In genomic region chr4:1183985-1184773, GRCh38 we compare ENCODE assay signal across 9 cellular contexts. TPM values are rescaled to one million over a fixed set of nuclear protein-coding genes. Genes with fewer than 3 reads are reported as not detected.
DNase-seq lines count a peak whose midpoint lies in the region; ATAC-seq and TF ChIP-seq lines count a peak whose summit lies in the region.
"Had no signal": no experiment of that assay in that cellular context is flagged by ENCODE, and none has a peak within 500 bp of the region (broad histone marks: within the 10 kb centered on the region; RNA-seq: fewer than 3 reads in every experiment).

No MANE protein-coding gene starts in this region.

- no peak for TF ChIP-seq CTCF in GM10266 (IDR thresholded peaks at IDR 0.05; ENCODE audit: control insufficient read depth, insufficient read depth, low read depth, missing control alignments)
- no peak for TF ChIP-seq CTCF in dorsolateral prefrontal cortex (IDR thresholded peaks at IDR 0.05 in 54 of 56, conservative IDR thresholded peaks at IDR 0.05 in 2 of 56; ENCODE audit: low read depth in 1 of 56, partially characterized antibody in 56 of 56)

- DNase-seq in GM10266 (ENCODE audit: extremely low spot score) (peak; percentile 71), SKM-1 treated with dmso at 0.1 percent for 144 hours (lab: John Stamatoyannopoulos, UW; ENCODE audit: unreplicated experiment) (peak; percentile 81), memory B cell (ENCODE audit: low spot score in 2 of 2) (peak; percentile 9 to 34), dorsolateral prefrontal cortex (no peak), MG63 (no peak), cerebellar cortex (ENCODE audit: low spot score) (no peak), GM19238 (ENCODE audit: insufficient read length, low spot score) (no peak)

- peaks cover 21% of the 10 kb centered on the region for H3K9me3 ChIP-seq in MG63

- peak overlapping the region; percentile 41 for H3K27ac Mint-ChIP-seq in memory B cell
- H3K27ac Mint-ChIP-seq: activated naive CD8-positive, alpha-beta T cell had no signal

- H3K4me3 ChIP-seq in dorsolateral prefrontal cortex (peak overlapping the region in 21 of 59 donors; percentile 1 to 34 (median 8)), MG63 (no peak overlapping the region)

- intact Hi-C loops in dorsolateral prefrontal cortex (cut with DNase I): no loop called here

- peaks cover 9% of the 10 kb centered on the region for H3K4me1 Mint-ChIP-seq in memory B cell

- H3K27me3 ChIP-seq in dorsolateral prefrontal cortex (peaks cover 0 to 5% (median 0%) of the 10 kb centered on the region in 45 donors), MG63 (no peaks in the 10 kb centered on the region)

- ATAC-seq in GM21723 (IDR thresholded peaks at IDR 0.05; ENCODE audit: unreplicated experiment) (peak; percentile 78), memory B cell (ENCODE audit: low read depth) (peak; percentile 80)

- H3K36me3 Mint-ChIP-seq in memory B cell: peaks cover 7% of the 10 kb centered on the region

- H3K9me3 Mint-ChIP-seq in memory B cell: peaks cover 7% of the 10 kb centered on the region

- H3K27me3 Mint-ChIP-seq in memory B cell: no peaks in the 10 kb centered on the region
- H3K27me3 Mint-ChIP-seq: activated naive CD8-positive, alpha-beta T cell had no signal

- peak overlapping the region; percentile 50 for H3K4me3 Mint-ChIP-seq in memory B cell
- H3K4me3 Mint-ChIP-seq: activated naive CD8-positive, alpha-beta T cell had no signal

- H3K36me3 ChIP-seq in MG63: peaks cover 55% of the 10 kb centered on the region

- peak overlapping the region in 1 of 59 donors; percentile 22 for H3K27ac ChIP-seq in dorsolateral prefrontal cortex

RNA-seq across cellular contexts. Expression of gene SPON2, which starts 11.8 kb away (rescaled TPM):
- total RNA-seq in dorsolateral prefrontal cortex: 10 to 100 TPM in 84 of 120 experiments, 1 to 10 TPM in 36; 1.9 to 49.7 (median 13.0) TPM
- 26.0 and 43.1 TPM in 2 replicates for total RNA-seq in MG63 (2014; rRNA removed; shearing (Covaris generic); ENCODE audit: low replicate concordance)

Comparison
In these comparisons a context has a peak if more than half of its experiments do, and no peak if none do; other contexts are left out.
1. DNase-seq: peak in GM10266 (single experiment), SKM-1 treated with dmso at 0.1 percent for 144 hours (single experiment) and memory B cell (2 of 2); none in dorsolateral prefrontal cortex (0 of 10), MG63 (single experiment), cerebellar cortex (single experiment) and GM19238 (single experiment).